Comparison of ENCODE assay signal across 18 cellular contexts in genomic region chr6:163728442-163729126, GRCh38.
DNase-seq lines count a peak whose midpoint lies in the region; ATAC-seq, FAIRE-seq and TF ChIP-seq lines count a peak whose summit lies in the region.
"Had no signal": no experiment of that assay in that cellular context is flagged by ENCODE, and none has a peak within 500 bp of the region (broad histone marks: within the 10 kb centered on the region; RNA-seq: fewer than 3 reads in every experiment).

No MANE protein-coding gene starts in this region.

- H3K9ac ChIP-seq in H9 (ENCODE audit: extremely low read depth, insufficient read length, low read length) (no peak overlapping the region), K562 (ENCODE audit: insufficient read depth in 1 of 2, low read depth in 2 of 2, low read length in 2 of 2) (no peak overlapping the region), trophoblast cell (ENCODE audit: low read length) (no peak overlapping the region)

- DNase-seq in H9 = no peak
- DNase-seq in K562 (ENCODE audit: extremely low read depth in 1 of 4, low spot score in 3 of 4) = no peak
- DNase-seq in trophoblast cell = no peak
- no peak for DNase-seq in stimulated activated naive CD8-positive, alpha-beta T cell treated with anti-CD3 and anti-CD28 coated beads, Interleukin-15, amount 100 ng/mL, for 72 hours
- no peak for DNase-seq in amygdala (lab: John Stamatoyannopoulos, UW)
- no peak for DNase-seq in NK-92 (lab: John Stamatoyannopoulos, UW; ENCODE audit: unreplicated experiment)
- DNase-seq in RPMI8226 = no peak
- DNase-seq: BE2C; CD4-positive, alpha-beta memory T cell; DMS79; EL; H7 had no signal

- H3K9me3 ChIP-seq in DOHH2 (ENCODE audit: control insufficient read depth, insufficient read depth, low read length) (no peaks in the 10 kb centered on the region), H9 (ENCODE audit: control insufficient read depth, low read depth, low read length) (no peaks in the 10 kb centered on the region), K562 (replicated peaks; ENCODE audit: control insufficient read depth, insufficient read depth, low read depth, low read length) (no peaks in the 10 kb centered on the region), trophoblast cell (ENCODE audit: insufficient read depth, low read depth, low read length) (no peaks in the 10 kb centered on the region)
- H3K9me3 ChIP-seq: A549, BE2C had no signal

- no peak overlapping the region for H3K4me3 Mint-ChIP-seq in H9
- H3K4me3 Mint-ChIP-seq in stimulated activated naive CD8-positive, alpha-beta T cell treated with anti-CD3 and anti-CD28 coated beads, Interleukin-15, amount 100 ng/mL, for 72 hours = no peak overlapping the region
- H3K4me3 Mint-ChIP-seq: CD4-positive, alpha-beta memory T cell; GM23338 had no signal

- TF ChIP-seq CTCF in DOHH2 (IDR thresholded peaks at IDR 0.05; ENCODE audit: low read depth, low read length, poor library complexity, severe bottlenecking) (no peak), H9 (conservative IDR thresholded peaks at IDR 0.05) (no peak), K562 (IDR thresholded peaks at IDR 0.05 in 2 of 3, conservative IDR thresholded peaks at IDR 0.05 in 1 of 3; ENCODE audit: insufficient read depth in 2 of 3, low read depth in 1 of 3, low read length in 3 of 3) (no peak)

- no peak overlapping the region for H3K56ac ChIP-seq in H9 (ENCODE audit: insufficient read length, low read depth, low read length)

- H4K8ac ChIP-seq in H9 (replicated peaks; ENCODE audit: insufficient read length, low read depth, low read length) (peak overlapping the region; percentile 29), trophoblast cell (ENCODE audit: low read depth, low read length) (no peak overlapping the region)

- no peak for TF ChIP-seq RAD21 in K562 (CRISPR knock-in tag; conservative IDR thresholded peaks at IDR 0.05 in 1 of 2, IDR thresholded peaks at IDR 0.05 in 1 of 2)

- no peaks in the 10 kb centered on the region for H3K27me3 ChIP-seq in DOHH2 (ENCODE audit: control insufficient read depth, low read length)
- H3K27me3 ChIP-seq in H9 (ENCODE audit: insufficient read depth, low read length) = no peaks in the 10 kb centered on the region
- H3K27me3 ChIP-seq in K562 (ENCODE audit: control insufficient read depth in 2 of 2, insufficient read depth in 2 of 2, low read length in 2 of 2) = peaks cover 2 to 31% of the 10 kb centered on the region in 2 experiments; a peak in 3 of 5 replicates
- H3K27me3 ChIP-seq in trophoblast cell (ENCODE audit: insufficient read depth, low read length) = no peaks in the 10 kb centered on the region
- H3K27me3 ChIP-seq: BE2C had no signal

- H4K91ac ChIP-seq in H9 (ENCODE audit: insufficient read length, low read depth, low read length) = no peak overlapping the region
- H4K91ac ChIP-seq in trophoblast cell (ENCODE audit: low read depth, low read length) = no peak overlapping the region

- H3K4me2 ChIP-seq in DOHH2 (ENCODE audit: low read length) = peak overlapping the region; percentile 57
- no peak overlapping the region for H3K4me2 ChIP-seq in H9 (ENCODE audit: insufficient read depth, insufficient read length, low read length)
- H3K4me2 ChIP-seq in K562 (ENCODE audit: insufficient read depth, low read length) = no peak overlapping the region
- H3K4me2 ChIP-seq in trophoblast cell (ENCODE audit: low read length) = no peak overlapping the region
- H3K4me2 ChIP-seq: A549, GM23338 had no signal

- no peak overlapping the region for H2AFZ ChIP-seq in H9 (ENCODE audit: low read length)
- no peak overlapping the region; the same call in 1 of the 2 replicates for H2AFZ ChIP-seq in K562 (ENCODE audit: low read depth, low read length)
- no peak overlapping the region for H2AFZ ChIP-seq in trophoblast cell (ENCODE audit: insufficient read depth, low read length, poor library complexity)
- H2AFZ ChIP-seq: GM23338 had no signal

- H3F3A ChIP-seq in DOHH2 (ENCODE audit: control insufficient read depth, insufficient read depth) = no peaks in the 10 kb centered on the region

- H3K23ac ChIP-seq in H9 (ENCODE audit: insufficient read length, low read depth, low read length) = no peak overlapping the region
- no peak overlapping the region for H3K23ac ChIP-seq in trophoblast cell (ENCODE audit: low read length)

- H3K9me3 Mint-ChIP-seq in H9 = no peaks in the 10 kb centered on the region
- H3K9me3 Mint-ChIP-seq in stimulated activated naive CD8-positive, alpha-beta T cell treated with anti-CD3 and anti-CD28 coated beads, Interleukin-15, amount 100 ng/mL, for 72 hours = no peaks in the 10 kb centered on the region
- H3K9me3 Mint-ChIP-seq: GM23338 had no signal

- H4K12ac ChIP-seq in trophoblast cell (ENCODE audit: low read depth, low read length) = peak overlapping the region; percentile 18

- no peaks in the 10 kb centered on the region for H3K23me2 ChIP-seq in H9 (ENCODE audit: insufficient read length, low read depth, low read length, poor library complexity, severe bottlenecking)

- CTCF ChIA-PET in K562 (lab: Yijun Ruan, JAX; ENCODE audit: low intra/inter-chr PET ratio) = no interaction called here

- no peaks in the 10 kb centered on the region for H3K9me2 ChIP-seq in DOHH2 (replicated peaks; ENCODE audit: control insufficient read depth, low read length)

- H3K27ac ChIP-seq in DOHH2 (ENCODE audit: low read depth, low read length) (peak overlapping the region; percentile 38), H9 (ENCODE audit: insufficient read length, low read depth, low read length) (no peak overlapping the region), K562 (ENCODE audit: extremely low read depth, low read depth, low read length) (no peak overlapping the region), trophoblast cell (ENCODE audit: low read depth, low read length) (no peak overlapping the region)
- H3K27ac ChIP-seq: A549, C4-2B had no signal

- H3K79me1 ChIP-seq in H9 (ENCODE audit: insufficient read depth, low read depth, low read length, poor library complexity, severe bottlenecking) (no peaks in the 10 kb centered on the region), trophoblast cell (ENCODE audit: low read length) (no peaks in the 10 kb centered on the region)

- H3K9me1 ChIP-seq in K562 (ENCODE audit: control insufficient read depth, insufficient read depth, low read length) = peaks cover 3% of the 10 kb centered on the region

- no peak for TF ChIP-seq POLR2A in K562 (conservative IDR thresholded peaks at IDR 0.05)

- H3K4ac ChIP-seq in H9 (ENCODE audit: low read depth, low read length) = no peak overlapping the region
- no peak overlapping the region for H3K4ac ChIP-seq in trophoblast cell (ENCODE audit: low read depth, low read length)

- no peak for ATAC-seq in K562
- ATAC-seq in stimulated activated naive CD8-positive, alpha-beta T cell treated with anti-CD3 and anti-CD28 coated beads, Interleukin-15, amount 100 ng/mL, for 72 hours = no peak

- H3K36me3 ChIP-seq in DOHH2 (ENCODE audit: control insufficient read depth, low read length) (no peaks in the 10 kb centered on the region), K562 (ENCODE audit: control insufficient read depth, insufficient read depth, low read length) (no peaks in the 10 kb centered on the region), trophoblast cell (ENCODE audit: control insufficient read depth in 1 of 2, insufficient read depth in 2 of 2, low read length in 2 of 2) (no peaks in the 10 kb centered on the region)
- H3K36me3 ChIP-seq: BE2C had no signal

- H3K14ac ChIP-seq in H9 (ENCODE audit: insufficient read depth, low read length) (no peak overlapping the region), trophoblast cell (ENCODE audit: low read length) (no peak overlapping the region)

- no peak for FAIRE-seq in K562 (lab: Jason Lieb, UNC)
- FAIRE-seq: A549, G401.6, GM12891 had no signal

- POLR2A ChIA-PET in K562 (lab: Yijun Ruan, JAX) = no interaction called here

- H2BK5ac ChIP-seq in H9 (ENCODE audit: insufficient read length, low read length) (no peak overlapping the region), trophoblast cell (ENCODE audit: low read depth, low read length, poor library complexity) (no peak overlapping the region)

- no peak overlapping the region for H3T11ph ChIP-seq in H9 (ENCODE audit: low read length)

- no peak overlapping the region for H3K27ac Mint-ChIP-seq in H9
- H3K27ac Mint-ChIP-seq in stimulated activated naive CD8-positive, alpha-beta T cell treated with anti-CD3 and anti-CD28 coated beads, Interleukin-15, amount 100 ng/mL, for 72 hours = no peak overlapping the region
- H3K27ac Mint-ChIP-seq: CD4-positive, alpha-beta memory T cell had no signal

- TF ChIP-seq EP300 in K562 (IDR thresholded peaks at IDR 0.05; ENCODE audit: low read length) = no peak

- H3K4me3 ChIP-seq in DOHH2 (ENCODE audit: low read length) = peak overlapping the region; percentile 48
- H3K4me3 ChIP-seq in K562 = no peak overlapping the region
- no peak overlapping the region for H3K4me3 ChIP-seq in trophoblast cell (ENCODE audit: low read depth, low read length)
- H3K4me3 ChIP-seq: A549, GM23338 had no signal

- no peak overlapping the region for H2AK5ac ChIP-seq in H9 (ENCODE audit: insufficient read length, low read length)
- H2AK5ac ChIP-seq in trophoblast cell (ENCODE audit: low read length) = no peak overlapping the region

- H3K36me3 Mint-ChIP-seq in H9 (ENCODE audit: insufficient read depth in 1 of 3, low read depth in 3 of 3) = no peaks in the 10 kb centered on the region
- H3K36me3 Mint-ChIP-seq: CD4-positive, alpha-beta memory T cell had no signal

- H4K5ac ChIP-seq in H9 (ENCODE audit: insufficient read length, low read depth, low read length) = no peak overlapping the region

- H2BK20ac ChIP-seq in H9 (ENCODE audit: low read depth, low read length, poor library complexity, severe bottlenecking) = no peak overlapping the region

- no CpG with 5 or more reads among the region's 13 CpGs for WGBS in H9 (ENCODE audit: extremely low coverage, insufficient read length, low lambda C conversion rate)
- WGBS in K562 (ENCODE audit: insufficient coverage, low coverage, missing lambda C conversion rate) = 54% methylated on average over 13 of the region's 13 CpGs
- no CpG with 5 or more reads among the region's 13 CpGs for WGBS in trophoblast cell (ENCODE audit: extremely low coverage, insufficient coverage, insufficient read length)

- H2BK120ac ChIP-seq in H9 (ENCODE audit: low read depth, low read length, poor library complexity, severe bottlenecking) (no peak overlapping the region), trophoblast cell (ENCODE audit: insufficient read depth, low read length, poor library complexity) (no peak overlapping the region)

- intact Hi-C loops in K562 (cut with micrococcal nuclease) = no loop called here

- in situ Hi-C loops in K562 (cut with MboI) = no loop called here

- no peaks in the 10 kb centered on the region for H3K27me3 Mint-ChIP-seq in H9 (ENCODE audit: low read depth)
- peaks cover 5% of the 10 kb centered on the region for H3K27me3 Mint-ChIP-seq in stimulated activated naive CD8-positive, alpha-beta T cell treated with anti-CD3 and anti-CD28 coated beads, Interleukin-15, amount 100 ng/mL, for 72 hours
- H3K27me3 Mint-ChIP-seq: CD4-positive, alpha-beta memory T cell had no signal

- no TSS peak for BruUV-seq in K562 (replicated peaks; lab: Mats Ljungman, UMichigan)

- no peaks in the 10 kb centered on the region for H3K79me2 ChIP-seq in DOHH2 (ENCODE audit: control insufficient read depth, low read length)
- no peaks in the 10 kb centered on the region for H3K79me2 ChIP-seq in H9 (ENCODE audit: insufficient read depth, low read length)
- no peaks in the 10 kb centered on the region for H3K79me2 ChIP-seq in K562 (ENCODE audit: control insufficient read depth, insufficient read depth, low read length)
- H3K79me2 ChIP-seq in trophoblast cell (ENCODE audit: control insufficient read depth, insufficient read depth, low read length, poor library complexity) = no peaks in the 10 kb centered on the region

- H3K18ac ChIP-seq in H9 (ENCODE audit: insufficient read length, low read depth, low read length) = no peak overlapping the region
- no peak overlapping the region for H3K18ac ChIP-seq in trophoblast cell (ENCODE audit: low read length)

- H2BK15ac ChIP-seq in H9 (ENCODE audit: low read depth, low read length) = no peak overlapping the region

- H3K4me1 Mint-ChIP-seq in H9 = 0 out of 4 replicates have a peak, but pooled peaks cover 0 to 7% of the 10 kb centered on the region in 2 experiments
- no peaks in the 10 kb centered on the region for H3K4me1 Mint-ChIP-seq in stimulated activated naive CD8-positive, alpha-beta T cell treated with anti-CD3 and anti-CD28 coated beads, Interleukin-15, amount 100 ng/mL, for 72 hours
- H3K4me1 Mint-ChIP-seq: CD4-positive, alpha-beta memory T cell; GM23338 had no signal

- H3K4me1 ChIP-seq in DOHH2 (ENCODE audit: control insufficient read depth, low read length) (peaks cover 79% of the 10 kb centered on the region), H9 (ENCODE audit: insufficient read depth, low read length) (no peaks in the 10 kb centered on the region), K562 (replicated peaks in 1 of 2; ENCODE audit: control insufficient read depth in 2 of 2, insufficient read depth in 2 of 2, low read length in 2 of 2) (peaks cover 22% of the 10 kb centered on the region in 2 experiments; a peak in 4 of 5 replicates), trophoblast cell (ENCODE audit: control insufficient read depth in 1 of 2, insufficient read depth in 2 of 2, low read length in 2 of 2) (peaks cover 10% of the 10 kb centered on the region in 2 experiments)
- H3K4me1 ChIP-seq: A549 had no signal

- H4K20me1 ChIP-seq in DOHH2 (ENCODE audit: control insufficient read depth, insufficient read depth, low read depth, low read length) = no peaks in the 10 kb centered on the region
- H4K20me1 ChIP-seq in H9 (ENCODE audit: control insufficient read depth, insufficient read depth, insufficient read length) = no peaks in the 10 kb centered on the region
- H4K20me1 ChIP-seq in K562 (replicated peaks; ENCODE audit: control insufficient read depth, insufficient read depth, low read length) = peaks cover 8% of the 10 kb centered on the region; the same call in 1 of the 2 replicates

- H2BK12ac ChIP-seq in H9 (ENCODE audit: insufficient read length, low read depth, low read length) = no peak overlapping the region
- no peak overlapping the region for H2BK12ac ChIP-seq in trophoblast cell (ENCODE audit: low read length)
